In the genomic region with DNA sequence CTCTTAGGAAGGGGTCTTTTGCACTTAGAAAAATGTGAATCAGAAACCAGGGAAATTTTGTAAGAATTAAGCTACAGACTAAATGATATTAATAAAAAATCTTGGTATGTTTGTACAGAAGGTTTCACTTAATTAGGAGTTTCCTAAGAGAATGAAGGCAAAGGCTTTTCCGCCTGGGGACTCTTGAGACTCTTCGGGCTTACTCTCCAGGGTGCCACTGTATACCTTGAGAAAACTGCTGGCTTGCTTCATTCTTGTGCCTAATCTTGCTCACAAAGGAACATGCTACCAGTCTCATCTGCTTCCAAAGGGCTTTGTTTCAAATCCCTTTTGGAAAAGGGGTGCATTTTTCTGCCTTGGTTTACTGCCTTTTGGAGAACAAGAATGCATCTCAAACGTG, we compare ENCODE assay signal across 1 cellular context.
TF ChIP-seq lines count a peak whose summit lies in the region.

No MANE protein-coding gene starts in this region.

TF ChIP-seq in GM23338, 12 proteins besides CTCF, POLR2A, EP300 and RAD21 (continued from another document):
- TF ChIP-seq, protein P1, sequence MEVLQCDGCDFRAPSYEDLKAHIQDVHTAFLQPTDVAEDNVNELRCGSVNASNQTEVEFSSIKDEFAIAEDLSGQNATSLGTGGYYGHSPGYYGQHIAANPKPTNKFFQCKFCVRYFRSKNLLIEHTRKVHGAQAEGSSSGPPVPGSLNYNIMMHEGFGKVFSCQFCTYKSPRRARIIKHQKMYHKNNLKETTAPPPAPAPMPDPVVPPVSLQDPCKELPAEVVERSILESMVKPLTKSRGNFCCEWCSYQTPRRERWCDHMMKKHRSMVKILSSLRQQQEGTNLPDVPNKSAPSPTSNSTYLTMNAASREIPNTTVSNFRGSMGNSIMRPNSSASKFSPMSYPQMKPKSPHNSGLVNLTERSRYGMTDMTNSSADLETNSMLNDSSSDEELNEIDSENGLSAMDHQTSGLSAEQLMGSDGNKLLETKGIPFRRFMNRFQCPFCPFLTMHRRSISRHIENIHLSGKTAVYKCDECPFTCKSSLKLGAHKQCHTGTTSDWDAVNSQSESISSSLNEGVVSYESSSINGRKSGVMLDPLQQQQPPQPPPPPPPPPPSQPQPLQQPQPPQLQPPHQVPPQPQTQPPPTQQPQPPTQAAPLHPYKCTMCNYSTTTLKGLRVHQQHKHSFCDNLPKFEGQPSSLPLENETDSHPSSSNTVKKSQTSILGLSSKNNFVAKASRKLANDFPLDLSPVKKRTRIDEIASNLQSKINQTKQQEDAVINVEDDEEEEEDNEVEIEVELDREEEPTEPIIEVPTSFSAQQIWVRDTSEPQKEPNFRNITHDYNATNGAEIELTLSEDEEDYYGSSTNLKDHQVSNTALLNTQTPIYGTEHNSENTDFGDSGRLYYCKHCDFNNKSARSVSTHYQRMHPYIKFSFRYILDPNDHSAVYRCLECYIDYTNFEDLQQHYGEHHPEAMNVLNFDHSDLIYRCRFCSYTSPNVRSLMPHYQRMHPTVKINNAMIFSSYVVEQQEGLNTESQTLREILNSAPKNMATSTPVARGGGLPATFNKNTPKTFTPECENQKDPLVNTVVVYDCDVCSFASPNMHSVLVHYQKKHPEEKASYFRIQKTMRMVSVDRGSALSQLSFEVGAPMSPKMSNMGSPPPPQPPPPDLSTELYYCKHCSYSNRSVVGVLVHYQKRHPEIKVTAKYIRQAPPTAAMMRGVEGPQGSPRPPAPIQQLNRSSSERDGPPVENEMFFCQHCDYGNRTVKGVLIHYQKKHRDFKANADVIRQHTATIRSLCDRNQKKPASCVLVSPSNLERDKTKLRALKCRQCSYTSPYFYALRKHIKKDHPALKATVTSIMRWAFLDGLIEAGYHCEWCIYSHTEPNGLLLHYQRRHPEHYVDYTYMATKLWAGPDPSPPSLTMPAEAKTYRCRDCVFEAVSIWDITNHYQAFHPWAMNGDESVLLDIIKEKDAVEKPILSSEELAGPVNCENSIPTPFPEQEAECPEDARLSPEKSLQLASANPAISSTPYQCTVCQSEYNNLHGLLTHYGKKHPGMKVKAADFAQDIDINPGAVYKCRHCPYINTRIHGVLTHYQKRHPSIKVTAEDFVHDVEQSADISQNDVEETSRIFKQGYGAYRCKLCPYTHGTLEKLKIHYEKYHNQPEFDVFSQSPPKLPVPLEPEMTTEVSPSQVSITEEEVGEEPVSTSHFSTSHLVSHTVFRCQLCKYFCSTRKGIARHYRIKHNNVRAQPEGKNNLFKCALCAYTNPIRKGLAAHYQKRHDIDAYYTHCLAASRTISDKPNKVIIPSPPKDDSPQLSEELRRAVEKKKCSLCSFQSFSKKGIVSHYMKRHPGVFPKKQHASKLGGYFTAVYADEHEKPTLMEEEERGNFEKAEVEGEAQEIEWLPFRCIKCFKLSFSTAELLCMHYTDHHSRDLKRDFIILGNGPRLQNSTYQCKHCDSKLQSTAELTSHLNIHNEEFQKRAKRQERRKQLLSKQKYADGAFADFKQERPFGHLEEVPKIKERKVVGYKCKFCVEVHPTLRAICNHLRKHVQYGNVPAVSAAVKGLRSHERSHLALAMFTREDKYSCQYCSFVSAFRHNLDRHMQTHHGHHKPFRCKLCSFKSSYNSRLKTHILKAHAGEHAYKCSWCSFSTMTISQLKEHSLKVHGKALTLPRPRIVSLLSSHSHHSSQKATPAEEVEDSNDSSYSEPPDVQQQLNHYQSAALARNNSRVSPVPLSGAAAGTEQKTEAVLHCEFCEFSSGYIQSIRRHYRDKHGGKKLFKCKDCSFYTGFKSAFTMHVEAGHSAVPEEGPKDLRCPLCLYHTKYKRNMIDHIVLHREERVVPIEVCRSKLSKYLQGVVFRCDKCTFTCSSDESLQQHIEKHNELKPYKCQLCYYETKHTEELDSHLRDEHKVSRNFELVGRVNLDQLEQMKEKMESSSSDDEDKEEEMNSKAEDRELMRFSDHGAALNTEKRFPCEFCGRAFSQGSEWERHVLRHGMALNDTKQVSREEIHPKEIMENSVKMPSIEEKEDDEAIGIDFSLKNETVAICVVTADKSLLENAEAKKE (CRISPR knock-in tag; IDR thresholded peaks at IDR 0.05) = no peak
- TF ChIP-seq ZNF331 (CRISPR knock-in tag; IDR thresholded peaks at IDR 0.05; ENCODE audit: low read depth) (no peak), EZH2phosphoT487 (IDR thresholded peaks at IDR 0.05; ENCODE audit: unreplicated experiment) (no peak), REST (IDR thresholded peaks at IDR 0.05; ENCODE audit: unreplicated experiment) (no peak), JUNB (IDR thresholded peaks at IDR 0.05; ENCODE audit: unreplicated experiment) (no peak), STAT1 (IDR thresholded peaks at IDR 0.05; ENCODE audit: unreplicated experiment) (no peak), ZNF114 (CRISPR knock-in tag; IDR thresholded peaks at IDR 0.05) (no peak)
- TF ChIP-seq, protein P2, sequence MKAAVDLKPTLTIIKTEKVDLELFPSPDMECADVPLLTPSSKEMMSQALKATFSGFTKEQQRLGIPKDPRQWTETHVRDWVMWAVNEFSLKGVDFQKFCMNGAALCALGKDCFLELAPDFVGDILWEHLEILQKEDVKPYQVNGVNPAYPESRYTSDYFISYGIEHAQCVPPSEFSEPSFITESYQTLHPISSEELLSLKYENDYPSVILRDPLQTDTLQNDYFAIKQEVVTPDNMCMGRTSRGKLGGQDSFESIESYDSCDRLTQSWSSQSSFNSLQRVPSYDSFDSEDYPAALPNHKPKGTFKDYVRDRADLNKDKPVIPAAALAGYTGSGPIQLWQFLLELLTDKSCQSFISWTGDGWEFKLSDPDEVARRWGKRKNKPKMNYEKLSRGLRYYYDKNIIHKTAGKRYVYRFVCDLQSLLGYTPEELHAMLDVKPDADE (IDR thresholded peaks at IDR 0.05) = no peak
